25 cellular contexts compared by ENCODE assay signal in the genomic region with DNA sequence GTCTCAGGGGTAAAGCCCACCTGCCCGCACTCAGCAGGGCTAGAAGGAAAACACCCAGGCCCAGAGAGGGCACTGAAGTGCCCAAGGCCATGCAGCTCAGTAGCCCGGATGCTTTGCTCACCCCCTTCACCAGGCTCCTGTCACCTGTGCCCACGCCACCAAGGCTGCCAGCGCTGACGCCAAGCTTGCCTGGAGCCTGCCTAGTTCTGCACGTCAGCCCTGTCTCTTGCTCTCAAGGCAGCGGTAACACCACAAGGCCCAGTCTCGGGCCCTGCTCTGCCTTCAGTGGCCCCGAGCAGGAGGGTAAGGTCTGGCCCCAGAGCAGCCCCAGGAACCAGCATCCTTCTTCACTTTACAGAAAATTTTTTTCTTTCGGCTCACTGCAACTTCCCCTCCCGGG. TPM values are rescaled to one million over a fixed set of nuclear protein-coding genes. Genes with fewer than 3 reads are reported as not detected.
A peak's percentile ranks its signal among the peaks of the same experiment; 100 is the strongest.
DNase-seq lines count a peak whose midpoint lies in the region; ATAC-seq and TF ChIP-seq lines count a peak whose summit lies in the region.
"Had no signal": no experiment of that assay in that cellular context is flagged by ENCODE, and none has a peak within 500 bp of the region (broad histone marks: within the 10 kb centered on the region; RNA-seq: fewer than 3 reads in every experiment).

No MANE protein-coding gene starts in this region.

- H3K27me3 Mint-ChIP-seq in chondrocyte (ENCODE audit: low read depth) (no peaks in the 10 kb centered on the region), nephron progenitor cell (ENCODE audit: low read depth, poor library complexity) (peaks cover 7% of the 10 kb centered on the region)
- no peaks in the 10 kb centered on the region for H3K27me3 Mint-ChIP-seq in naive thymus-derived CD8-positive, alpha-beta T cell
- H3K27me3 Mint-ChIP-seq: B cell; brain; natural killer cell treated with Interleukin-12 subunit alpha and Interleukin-12 subunit beta and Interleukin-15 and Interleukin-18, amount 100 ng/mL, for 72 hours had no signal

- H3K27ac Mint-ChIP-seq in chondrocyte (ENCODE audit: unreplicated experiment) = no peak overlapping the region
- peak overlapping the region in 9 of 10 donors; percentile 38 to 95 (median 80) for H3K27ac Mint-ChIP-seq in naive thymus-derived CD8-positive, alpha-beta T cell
- H3K27ac Mint-ChIP-seq in nephron progenitor cell = no peak overlapping the region
- H3K27ac Mint-ChIP-seq: natural killer cell treated with Interleukin-12 subunit alpha and Interleukin-12 subunit beta and Interleukin-15 and Interleukin-18, amount 100 ng/mL, for 72 hours; T-helper 2 cell treated with Interferon-gamma antibody and Interleukin-4, amounts not matched to agents 5 μg/mL and 100 μg/mL, for 36 hours had no signal

- intact Hi-C loops in Right ventricle myocardium superior (cut with DNase I) = no loop called here

- no peak overlapping the region for H3K4me3 Mint-ChIP-seq in chondrocyte (ENCODE audit: unreplicated experiment)
- H3K4me3 Mint-ChIP-seq in naive thymus-derived CD8-positive, alpha-beta T cell = peak overlapping the region in 3 of 10 donors; percentile 10 to 45 (median 21)
- H3K4me3 Mint-ChIP-seq in nephron progenitor cell = no peak overlapping the region
- H3K4me3 Mint-ChIP-seq: B cell; brain; natural killer cell treated with Interleukin-12 subunit alpha and Interleukin-12 subunit beta and Interleukin-15 and Interleukin-18, amount 100 ng/mL, for 72 hours; T-helper 2 cell treated with Interferon-gamma antibody and Interleukin-4, amounts not matched to agents 5 μg/mL and 100 μg/mL, for 36 hours had no signal

- TF ChIP-seq EP300 in upper lobe of left lung (IDR thresholded peaks at IDR 0.05) = no peak

- H3K4me3 ChIP-seq in right atrium auricular region (no peak overlapping the region), upper lobe of left lung (no peak overlapping the region)
- H3K4me3 ChIP-seq: sigmoid colon, tibial artery had no signal

- H3K9me3 Mint-ChIP-seq in chondrocyte (ENCODE audit: low read depth) (no peaks in the 10 kb centered on the region), nephron progenitor cell (no peaks in the 10 kb centered on the region)
- H3K9me3 Mint-ChIP-seq in naive thymus-derived CD8-positive, alpha-beta T cell = no peaks in the 10 kb centered on the region
- H3K9me3 Mint-ChIP-seq: brain; natural killer cell treated with Interleukin-12 subunit alpha and Interleukin-12 subunit beta and Interleukin-15 and Interleukin-18, amount 100 ng/mL, for 72 hours; T-helper 2 cell treated with Interferon-gamma antibody and Interleukin-4, amounts not matched to agents 5 μg/mL and 100 μg/mL, for 36 hours had no signal

- H3K4me1 Mint-ChIP-seq in chondrocyte (ENCODE audit: low read depth) = peaks cover 38% of the 10 kb centered on the region
- H3K4me1 Mint-ChIP-seq in naive thymus-derived CD8-positive, alpha-beta T cell = peaks cover 32 to 77% (median 61%) of the 10 kb centered on the region in 4 donors
- peaks cover 50% of the 10 kb centered on the region for H3K4me1 Mint-ChIP-seq in nephron progenitor cell

- TF ChIP-seq POLR2A in upper lobe of left lung (IDR thresholded peaks at IDR 0.05) = no peak

- TF ChIP-seq CTCF in right atrium auricular region (IDR thresholded peaks at IDR 0.05) = no peak
- no peak for TF ChIP-seq CTCF in chondrocyte (IDR thresholded peaks at IDR 0.05)
- TF ChIP-seq CTCF in upper lobe of left lung (IDR thresholded peaks at IDR 0.05) = no peak
- no peak for TF ChIP-seq CTCF in nephron progenitor cell (IDR thresholded peaks at IDR 0.05)

- ATAC-seq in Right ventricle myocardium superior (ENCODE audit: poor library complexity) (no peak), upper lobe of left lung (ENCODE audit: low FRiP score in 2 of 2) (no peak)
- ATAC-seq in naive thymus-derived CD8-positive, alpha-beta T cell = no peak
- ATAC-seq: natural killer cell treated with Interleukin-12 subunit alpha and Interleukin-12 subunit beta and Interleukin-15 and Interleukin-18, amount 100 ng/mL, for 72 hours had no signal

- H3K36me3 Mint-ChIP-seq in chondrocyte (ENCODE audit: low read depth) = peaks cover 16% of the 10 kb centered on the region
- H3K36me3 Mint-ChIP-seq in naive thymus-derived CD8-positive, alpha-beta T cell = peaks cover 0 to 94% (median 11%) of the 10 kb centered on the region in 3 donors
- peaks cover 17% of the 10 kb centered on the region for H3K36me3 Mint-ChIP-seq in nephron progenitor cell (ENCODE audit: low read depth)
- H3K36me3 Mint-ChIP-seq: natural killer cell treated with Interleukin-12 subunit alpha and Interleukin-12 subunit beta and Interleukin-15 and Interleukin-18, amount 100 ng/mL, for 72 hours had no signal

- peaks cover 0 to 28% of the 10 kb centered on the region in 2 donors for H3K4me1 ChIP-seq in right atrium auricular region
- H3K4me1 ChIP-seq in upper lobe of left lung = peaks cover 24 to 51% (median 33%) of the 10 kb centered on the region in 4 donors

- peaks cover 55% of the 10 kb centered on the region for H3K36me3 ChIP-seq in right atrium auricular region
- H3K36me3 ChIP-seq in upper lobe of left lung = peaks cover 17 to 81% (median 50%) of the 10 kb centered on the region in 4 donors

- H3K27me3 ChIP-seq in right atrium auricular region = no peaks in the 10 kb centered on the region
- no peaks in the 10 kb centered on the region for H3K27me3 ChIP-seq in upper lobe of left lung
- H3K27me3 ChIP-seq: sigmoid colon, tibial artery had no signal

- H3K9me3 ChIP-seq in right atrium auricular region (no peaks in the 10 kb centered on the region), upper lobe of left lung (no peaks in the 10 kb centered on the region)
- H3K9me3 ChIP-seq: sigmoid colon, SK-N-SH, tibial artery had no signal

- peak; percentile 39 for DNase-seq in Right ventricle myocardium superior
- no peak for DNase-seq in right atrium auricular region (ENCODE audit: low spot score)
- DNase-seq in chondrocyte (ENCODE audit: low spot score) = peak; percentile 60
- no peak for DNase-seq in naive thymus-derived CD8-positive, alpha-beta T cell
- no peak for DNase-seq in upper lobe of left lung
- no peak for DNase-seq in NCI-H446 treated with DMSO at 0.1 percent for 48 hours (lab: John Stamatoyannopoulos, UW)
- no peak for DNase-seq in nephron progenitor cell
- DNase-seq in HPDE6-E6E7 (ENCODE audit: extremely low spot score) = no peak
- DNase-seq: activated effector memory CD4-positive, alpha-beta T cell treated with Interleukin-2 at 50 U/mL for 16 hours; cortex of kidney; EL; H7; KG1; NCI-H1694; NCI-H2171 treated with DMSO at 0.1 percent for 48 hours; NCI-H526 treated with DMSO at 0.1 percent for 48 hours; RPMI8226; sigmoid colon; SK-N-SH; tibial artery had no signal

- POLR2A ChIA-PET in naive thymus-derived CD8-positive, alpha-beta T cell (lab: Charles Lee) = interaction anchor here (0.6 to 19.1 kb wide), 10 partner anchors 8 to 97 kb away, joined by 4 to 526 read pairs (median 8); a partner anchor contains a TSS

- WGBS in upper lobe of left lung, 2 donors = 86 to 93% methylated on average over 5 to 11 of the region's 11 CpGs

- H3K27ac ChIP-seq in right atrium auricular region (no peak overlapping the region), upper lobe of left lung (peak overlapping the region in 3 of 4 donors; percentile 48 to 73 (median 71))
- H3K27ac ChIP-seq: sigmoid colon, tibial artery had no signal

RNA-seq across cellular contexts. Expression of a gene that starts 7.7 kb away (rescaled TPM):
- total RNA-seq in Right ventricle myocardium superior = 37.0 TPM
- total RNA-seq in right atrium auricular region = 10 to 100 TPM; 16.0 to 19.0 TPM
- total RNA-seq in chondrocyte = 48.4 to 52.5 TPM (median 50.3 TPM) in 3 replicates
- total RNA-seq in naive thymus-derived CD8-positive, alpha-beta T cell = 100 to 1,000 TPM; 427 to 436 TPM
- polyA plus RNA-seq in naive thymus-derived CD8-positive, alpha-beta T cell = 10 to 100 TPM; 34.4 to 53.5 (median 45.1) TPM
- total RNA-seq in upper lobe of left lung = 100 to 1,000 TPM in 4 of 6 donors, 10 to 100 TPM in 2; 57.9 to 244 (median 105) TPM

RNA-seq across cellular contexts. Expression of a gene that starts 14.5 kb away (rescaled TPM):
- total RNA-seq in Right ventricle myocardium superior (0.13 TPM), right atrium auricular region (under 1 TPM in 1 of 2 donors, not detected in 1; 0.35 TPM), chondrocyte (0.56 to 2.2 TPM (median 0.99 TPM) in 3 replicates), upper lobe of left lung (under 1 TPM in 2 of 6 donors, not detected in 4; 0.47 to 0.69 TPM)
- total RNA-seq in naive thymus-derived CD8-positive, alpha-beta T cell = not detected
- polyA plus RNA-seq in naive thymus-derived CD8-positive, alpha-beta T cell = under 1 TPM in 1 of 3 donors, not detected in 2; 0.22 TPM
- total RNA-seq: A172; B cell; natural killer cell treated with Interleukin-12 subunit alpha and Interleukin-12 subunit beta and Interleukin-15 and Interleukin-18, amount 100 ng/mL, for 72 hours; sigmoid colon had no signal

RNA-seq across cellular contexts. Expression of a gene that starts 49.6 kb away (rescaled TPM):
- 60.3 TPM for total RNA-seq in Right ventricle myocardium superior
- total RNA-seq in right atrium auricular region = 10 to 100 TPM; 50.3 to 57.3 TPM
- total RNA-seq in chondrocyte = 43.4 to 52.4 TPM (median 43.5 TPM) in 3 replicates
- total RNA-seq in naive thymus-derived CD8-positive, alpha-beta T cell = 100 to 1,000 TPM; 132 to 153 TPM
- polyA plus RNA-seq in naive thymus-derived CD8-positive, alpha-beta T cell = 100 to 1,000 TPM in 2 of 3 donors, 10 to 100 TPM in 1; 75.0 to 152 (median 121) TPM
- 100 to 1,000 TPM in 1 of 6 donors, 10 to 100 TPM in 5; 49.4 to 115 (median 69.6) TPM for total RNA-seq in upper lobe of left lung

Comparison
In these comparisons a context has a peak if more than half of its experiments do, and no peak if none do; other contexts are left out.
1. DNase-seq: peak in Right ventricle myocardium superior (single experiment) and chondrocyte (single experiment); none in right atrium auricular region (single experiment), naive thymus-derived CD8-positive, alpha-beta T cell (0 of 10), upper lobe of left lung (0 of 2), NCI-H446 treated with DMSO at 0.1 percent for 48 hours (single experiment), nephron progenitor cell (single experiment) and HPDE6-E6E7 (single experiment).
2. H3K27ac ChIP-seq: peak in upper lobe of left lung (3 of 4); none in right atrium auricular region (0 of 2).
3. H3K27ac Mint-ChIP-seq: peak in naive thymus-derived CD8-positive, alpha-beta T cell (9 of 10); none in chondrocyte (single experiment) and nephron progenitor cell (single experiment).